Comparison of ENCODE assay signal across 21 cellular contexts in genomic region chr16:1895949-1896675, GRCh38. TPM values are rescaled to one million over a fixed set of nuclear protein-coding genes. Genes with fewer than 3 reads are reported as not detected.
"Had no signal": no experiment of that assay in that cellular context is flagged by ENCODE, and none has a peak within 500 bp of the region (broad histone marks: within the 10 kb centered on the region; RNA-seq: fewer than 3 reads in every experiment).

No MANE protein-coding gene starts in this region.

- H3K27me3 ChIP-seq: ascending aorta, breast epithelium had no signal

- H3K36me3 ChIP-seq: ascending aorta, breast epithelium, esophagus muscularis mucosa had no signal

- H3K27ac ChIP-seq: ascending aorta, breast epithelium, esophagus muscularis mucosa, VCaP had no signal

- H3K9me3 ChIP-seq: ascending aorta, breast epithelium, esophagus muscularis mucosa had no signal

- DNase-seq: activated CD4-positive, alpha-beta T cell treated with anti-CD3 and anti-CD28 coated beads for 1 hour; activated CD8-positive, alpha-beta memory T cell treated with anti-CD3 and anti-CD28 coated beads for 24 hours; activated CD8-positive, alpha-beta memory T cell treated with anti-CD3 and anti-CD28 coated beads, Interleukin-2, amount 50 U/mL, for 48 hours; activated effector memory CD4-positive, alpha-beta T cell treated with Interleukin-2 at 50 U/mL for 16 hours; activated naive CD4-positive, alpha-beta T cell treated with anti-CD3 and anti-CD28 coated beads, Interleukin-2, amount 50 U/mL, for 16 hours; activated T-cell treated with anti-CD3 and anti-CD28 coated beads, Interleukin-2, amount 50 U/mL, for 48 hours; cerebellar nuclear complex; effector CD4-positive, alpha-beta T cell; hippocampal formation; kidney glomerular epithelial cell; naive thymus-derived CD8-positive, alpha-beta T cell; stimulated activated naive CD4-positive, alpha-beta T cell treated with Interleukin-2 at 50 U/mL for 16 hours; substantia nigra; T-helper 17 cell; trophoblast cell had no signal

- ATAC-seq: naive thymus-derived CD8-positive, alpha-beta T cell; T-helper 17 cell had no signal

- H3K4me3 ChIP-seq: ascending aorta, breast epithelium, esophagus muscularis mucosa had no signal

- H3K4me1 ChIP-seq: ascending aorta, breast epithelium, esophagus muscularis mucosa had no signal

RNA-seq across cellular contexts. Expression of gene HS3ST6, which starts 22.1 kb away (rescaled TPM):
- total RNA-seq: ascending aorta; breast epithelium; esophagus muscularis mucosa; liver; mesenteric fat pad; naive thymus-derived CD8-positive, alpha-beta T cell; T-helper 17 cell had no signal
- polyA plus RNA-seq: liver; naive thymus-derived CD8-positive, alpha-beta T cell had no signal

RNA-seq across cellular contexts. Expression of gene MEIOB, which starts 24.1 kb away (rescaled TPM):
- total RNA-seq: ascending aorta; breast epithelium; esophagus muscularis mucosa; mesenteric fat pad; naive thymus-derived CD8-positive, alpha-beta T cell; T-helper 17 cell had no signal
- polyA plus RNA-seq: naive thymus-derived CD8-positive, alpha-beta T cell had no signal

RNA-seq across cellular contexts. Expression of gene RPL3L, which starts 58.4 kb away (rescaled TPM):
- total RNA-seq: ascending aorta; breast epithelium; esophagus muscularis mucosa; liver; mesenteric fat pad; naive thymus-derived CD8-positive, alpha-beta T cell; T-helper 17 cell had no signal
- polyA plus RNA-seq: naive thymus-derived CD8-positive, alpha-beta T cell had no signal
